In the genomic region with DNA sequence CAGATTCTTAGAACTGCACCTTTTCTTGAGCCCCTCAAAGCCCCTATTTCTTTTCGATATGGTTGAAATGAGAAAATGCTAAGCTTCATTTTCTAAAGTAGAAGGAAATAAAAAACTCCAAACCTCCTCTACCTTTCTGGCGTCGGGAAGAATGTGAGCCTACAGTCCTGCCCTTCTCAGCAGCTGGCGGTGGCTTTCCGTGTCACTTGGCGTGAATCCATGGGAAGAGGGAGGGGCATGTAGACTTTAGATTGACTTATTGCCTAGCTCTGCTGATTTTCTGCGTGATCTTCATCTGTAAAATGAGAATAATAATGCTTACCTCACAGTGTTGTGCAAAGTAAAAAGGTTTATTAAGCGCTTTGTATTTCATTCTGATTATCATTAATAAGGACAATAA, we compare ENCODE assay signal across 21 cellular contexts. TPM values are rescaled to one million over a fixed set of nuclear protein-coding genes. Genes with fewer than 3 reads are reported as not detected.
DNase-seq lines count a peak whose midpoint lies in the region; ATAC-seq and TF ChIP-seq lines count a peak whose summit lies in the region.
"Had no signal": no experiment of that assay in that cellular context is flagged by ENCODE, and none has a peak within 500 bp of the region (broad histone marks: within the 10 kb centered on the region; RNA-seq: fewer than 3 reads in every experiment).

No MANE protein-coding gene starts in this region.

- H3K4me1 ChIP-seq in Peyer's patch, result peaks cover 0 to 9% (median 4%) of the 10 kb centered on the region in 4 donors
- H3K4me1 ChIP-seq: BE2C, gastroesophageal sphincter had no signal

- ATAC-seq in GM21360 (IDR thresholded peaks at IDR 0.05; ENCODE audit: unreplicated experiment), result no peak
- ATAC-seq: gastroesophageal sphincter, GM12878, left cardiac atrium had no signal

- DNase-seq in DMS53 (lab: John Stamatoyannopoulos, UW) (peak; percentile 41), DMS53 treated with DMSO at 0.1 percent for 48 hours (lab: John Stamatoyannopoulos, UW; ENCODE audit: unreplicated experiment) (no peak), NCI-H1105 (lab: John Stamatoyannopoulos, UW) (peak; percentile 65), Peyer's patch (peak in 2 of 3 donors; percentile 79 to 90), OCI-M1 (lab: John Stamatoyannopoulos, UW) (no peak)
- DNase-seq in activated CD4-positive, alpha-beta T cell treated with anti-CD3 and anti-CD28 coated beads, Interleukin-2, amount 50 U/mL, for 48 hours, result no peak
- DNase-seq: 8988T; activated CD4-positive, alpha-beta T cell treated with anti-CD3 and anti-CD28 coated beads, Interleukin-2, amount 10 ng/mL, durations not matched to agents 7 days and 5 days; activated effector memory CD4-positive, alpha-beta T cell treated with anti-CD3 and anti-CD28 coated beads, Interleukin-2, amount 50 U/mL, for 16 hours; BE2C; H7; left cardiac atrium; NCI-H1694; nephron progenitor cell; RPMI8226; stimulated activated CD4-positive, alpha-beta T cell treated with anti-CD3 and anti-CD28 coated beads, Interleukin-2, amount 100 ng/mL, for 48 hours had no signal

- H3K36me3 ChIP-seq in Peyer's patch, result no peaks in the 10 kb centered on the region
- no peaks in the 10 kb centered on the region for H3K36me3 ChIP-seq in neural cell (ENCODE audit: insufficient read depth, low read length)
- H3K36me3 ChIP-seq: BE2C, gastroesophageal sphincter had no signal

- no peaks in the 10 kb centered on the region for H3K79me2 ChIP-seq in neural cell (replicated peaks; ENCODE audit: insufficient read depth, low read length)

- H3K27me3 ChIP-seq in Peyer's patch (no peaks in the 10 kb centered on the region), neural cell (ENCODE audit: insufficient read depth, low read depth, low read length) (no peaks in the 10 kb centered on the region)
- H3K27me3 ChIP-seq: BE2C, gastroesophageal sphincter had no signal

- H3K27ac ChIP-seq in Peyer's patch (peak overlapping the region in 3 of 4 donors; percentile 32 to 79 (median 74)), neural cell (ENCODE audit: low read length) (peak overlapping the region; percentile 61)
- H3K27ac ChIP-seq: gastroesophageal sphincter had no signal

- H3K4me2 ChIP-seq in neural cell (ENCODE audit: low read length), result no peak overlapping the region

- no peak overlapping the region for H3K9ac ChIP-seq in neural cell (ENCODE audit: low read length)

- TF ChIP-seq RAD21 in neural cell (conservative IDR thresholded peaks at IDR 0.05), result no peak

- no peaks in the 10 kb centered on the region for H4K20me1 ChIP-seq in neural cell (ENCODE audit: insufficient read depth)

- TF ChIP-seq CTCF in Peyer's patch (IDR thresholded peaks at IDR 0.05) (no peak), neural cell (IDR thresholded peaks at IDR 0.05; ENCODE audit: poor library complexity, severe bottlenecking) (no peak)

- no peak overlapping the region for H2AFZ ChIP-seq in neural cell (ENCODE audit: low read depth, low read length)

- H3K9me3 ChIP-seq in Peyer's patch (no peaks in the 10 kb centered on the region), neural cell (ENCODE audit: low read length) (no peaks in the 10 kb centered on the region)
- H3K9me3 ChIP-seq: BE2C, gastroesophageal sphincter had no signal

- TF ChIP-seq POLR2A in Peyer's patch (IDR thresholded peaks at IDR 0.05), result peak in 1 of 2 donors; percentile 41

- no peaks in the 10 kb centered on the region for H3F3A ChIP-seq in neural cell (ENCODE audit: insufficient read depth, low read length, poor library complexity, severe bottlenecking)

- H3K4me3 ChIP-seq in Peyer's patch, result no peak overlapping the region
- H3K4me3 ChIP-seq in neural cell (ENCODE audit: low read length), result no peak overlapping the region
- H3K4me3 ChIP-seq: gastroesophageal sphincter, GM12878 had no signal

- no peak for TF ChIP-seq EP300 in neural cell (conservative IDR thresholded peaks at IDR 0.05; ENCODE audit: poor library complexity, severe bottlenecking)

- H3K9me2 ChIP-seq in neural cell (ENCODE audit: insufficient read depth, low read length), result no peaks in the 10 kb centered on the region

TF ChIP-seq in neural cell, 6 proteins besides CTCF, POLR2A, EP300 and RAD21:
- TF ChIP-seq, protein P1, sequence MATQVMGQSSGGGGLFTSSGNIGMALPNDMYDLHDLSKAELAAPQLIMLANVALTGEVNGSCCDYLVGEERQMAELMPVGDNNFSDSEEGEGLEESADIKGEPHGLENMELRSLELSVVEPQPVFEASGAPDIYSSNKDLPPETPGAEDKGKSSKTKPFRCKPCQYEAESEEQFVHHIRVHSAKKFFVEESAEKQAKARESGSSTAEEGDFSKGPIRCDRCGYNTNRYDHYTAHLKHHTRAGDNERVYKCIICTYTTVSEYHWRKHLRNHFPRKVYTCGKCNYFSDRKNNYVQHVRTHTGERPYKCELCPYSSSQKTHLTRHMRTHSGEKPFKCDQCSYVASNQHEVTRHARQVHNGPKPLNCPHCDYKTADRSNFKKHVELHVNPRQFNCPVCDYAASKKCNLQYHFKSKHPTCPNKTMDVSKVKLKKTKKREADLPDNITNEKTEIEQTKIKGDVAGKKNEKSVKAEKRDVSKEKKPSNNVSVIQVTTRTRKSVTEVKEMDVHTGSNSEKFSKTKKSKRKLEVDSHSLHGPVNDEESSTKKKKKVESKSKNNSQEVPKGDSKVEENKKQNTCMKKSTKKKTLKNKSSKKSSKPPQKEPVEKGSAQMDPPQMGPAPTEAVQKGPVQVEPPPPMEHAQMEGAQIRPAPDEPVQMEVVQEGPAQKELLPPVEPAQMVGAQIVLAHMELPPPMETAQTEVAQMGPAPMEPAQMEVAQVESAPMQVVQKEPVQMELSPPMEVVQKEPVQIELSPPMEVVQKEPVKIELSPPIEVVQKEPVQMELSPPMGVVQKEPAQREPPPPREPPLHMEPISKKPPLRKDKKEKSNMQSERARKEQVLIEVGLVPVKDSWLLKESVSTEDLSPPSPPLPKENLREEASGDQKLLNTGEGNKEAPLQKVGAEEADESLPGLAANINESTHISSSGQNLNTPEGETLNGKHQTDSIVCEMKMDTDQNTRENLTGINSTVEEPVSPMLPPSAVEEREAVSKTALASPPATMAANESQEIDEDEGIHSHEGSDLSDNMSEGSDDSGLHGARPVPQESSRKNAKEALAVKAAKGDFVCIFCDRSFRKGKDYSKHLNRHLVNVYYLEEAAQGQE (IDR thresholded peaks at IDR 0.05; ENCODE audit: borderline replicate concordance), result no peak

RNA-seq across cellular contexts. Expression of a gene that starts 35.0 kb away (rescaled TPM):
- total RNA-seq in Peyer's patch, result 100 to 1,000 TPM in 3 of 4 donors, 10 to 100 TPM in 1; 23.1 to 242 (median 145) TPM
- polyA plus RNA-seq in neural cell, result not detected in 2 replicates
- not detected in 2 replicates for polyA minus RNA-seq in neural cell
- total RNA-seq: activated CD4-positive, alpha-beta T cell treated with anti-CD3 and anti-CD28 coated beads, Interleukin-2, amount 10 ng/mL, durations not matched to agents 7 days and 5 days; GM12878; skeletal muscle tissue had no signal
- polyA plus RNA-seq: GM12878 had no signal

Comparison
In these comparisons a context has a peak if more than half of its experiments do, and no peak if none do; other contexts are left out.
1. DNase-seq: peak in DMS53 (single experiment), NCI-H1105 (single experiment) and Peyer's patch (2 of 3); none in DMS53 treated with DMSO at 0.1 percent for 48 hours (single experiment), activated CD4-positive, alpha-beta T cell treated with anti-CD3 and anti-CD28 coated beads, Interleukin-2, amount 50 U/mL, for 48 hours (0 of 2) and OCI-M1 (single experiment).